ENCODE assay signal across 16 cellular contexts in the genomic region with DNA sequence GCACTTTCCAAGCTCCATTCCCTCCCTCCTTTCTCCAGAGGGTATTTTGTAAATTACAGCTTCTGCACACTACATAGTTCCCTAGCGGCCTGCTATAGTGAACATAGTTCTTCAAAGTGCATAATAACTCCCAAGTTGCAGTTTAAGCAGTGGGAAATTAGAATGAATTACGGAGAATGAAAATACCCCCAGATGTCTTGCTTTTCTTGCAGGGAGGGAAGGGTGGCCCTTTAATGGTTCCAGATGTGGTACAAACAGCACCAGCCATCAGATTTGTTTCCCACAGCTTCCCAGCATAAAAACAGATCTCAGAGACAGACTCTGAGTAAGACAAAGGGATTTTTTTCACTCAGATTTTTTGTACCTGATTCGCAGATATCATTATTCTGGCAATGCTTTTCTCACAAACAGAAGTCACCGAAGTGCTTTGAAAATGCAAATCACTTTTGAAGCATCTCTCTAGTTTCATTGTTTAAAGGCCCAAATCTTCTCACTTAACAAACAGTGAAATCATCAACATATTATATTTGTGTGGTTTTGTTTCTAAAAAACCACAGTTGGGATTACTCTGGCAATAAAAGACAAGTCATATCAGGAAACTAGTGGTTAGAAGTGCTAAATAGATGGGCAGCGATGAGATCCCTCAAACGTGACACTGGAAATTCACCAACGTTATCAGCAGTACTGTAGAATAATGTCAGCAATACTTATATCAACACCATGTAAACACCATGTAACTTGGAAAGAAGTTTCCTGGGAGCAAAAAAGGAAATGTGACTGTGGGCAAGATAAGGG.
A peak's percentile ranks its signal among the peaks of the same experiment; 100 is the strongest.
DNase-seq lines count a peak whose midpoint lies in the region; ATAC-seq lines count a peak whose summit lies in the region.
"Had no signal": no experiment of that assay in that cellular context is flagged by ENCODE, and none has a peak within 500 bp of the region (broad histone marks: within the 10 kb centered on the region; RNA-seq: fewer than 3 reads in every experiment).

No MANE protein-coding gene starts in this region.

- no peaks in the 10 kb centered on the region for H3K27me3 ChIP-seq in H7 (ENCODE audit: control insufficient read depth, insufficient read depth, low read length)

- peak; percentile 61 for DNase-seq in NCI-H2227 treated with DMSO at 0.1 percent for 48 hours (lab: John Stamatoyannopoulos, UW)
- DNase-seq in myocyte (ENCODE audit: low read depth): peak; percentile 17
- DNase-seq in NK-92 (lab: John Stamatoyannopoulos, UW; ENCODE audit: unreplicated experiment): no peak
- no peak for DNase-seq in LoVo (ENCODE audit: low spot score)
- DNase-seq in H7: no peak
- DNase-seq in NCI-H1436 treated with DMSO at 0.1 percent for 48 hours (lab: John Stamatoyannopoulos, UW): no peak
- DNase-seq: AML-193, KG1, NCI-H1436, NCI-H1930, NCI-H345, NCI-H526, SHP77, SW 1271 had no signal

- no peaks in the 10 kb centered on the region for H3K36me3 ChIP-seq in H7 (replicated peaks; ENCODE audit: control insufficient read depth, insufficient read depth, low read length)
- H3K36me3 ChIP-seq: HAP-1 had no signal

- ATAC-seq in GM18867 (IDR thresholded peaks at IDR 0.05; ENCODE audit: unreplicated experiment): peak; percentile 68

- H3K4me3 ChIP-seq in H7 (ENCODE audit: insufficient read depth, low read depth, low read length): no peak overlapping the region
- H3K4me3 ChIP-seq: HAP-1 had no signal

Comparison
In these comparisons a context has a peak if more than half of its experiments do, and no peak if none do; other contexts are left out.
1. DNase-seq: peak in NCI-H2227 treated with DMSO at 0.1 percent for 48 hours (single experiment) and myocyte (single experiment); none in NK-92 (single experiment), LoVo (single experiment), H7 (single experiment) and NCI-H1436 treated with DMSO at 0.1 percent for 48 hours (single experiment).